In the genomic region with DNA sequence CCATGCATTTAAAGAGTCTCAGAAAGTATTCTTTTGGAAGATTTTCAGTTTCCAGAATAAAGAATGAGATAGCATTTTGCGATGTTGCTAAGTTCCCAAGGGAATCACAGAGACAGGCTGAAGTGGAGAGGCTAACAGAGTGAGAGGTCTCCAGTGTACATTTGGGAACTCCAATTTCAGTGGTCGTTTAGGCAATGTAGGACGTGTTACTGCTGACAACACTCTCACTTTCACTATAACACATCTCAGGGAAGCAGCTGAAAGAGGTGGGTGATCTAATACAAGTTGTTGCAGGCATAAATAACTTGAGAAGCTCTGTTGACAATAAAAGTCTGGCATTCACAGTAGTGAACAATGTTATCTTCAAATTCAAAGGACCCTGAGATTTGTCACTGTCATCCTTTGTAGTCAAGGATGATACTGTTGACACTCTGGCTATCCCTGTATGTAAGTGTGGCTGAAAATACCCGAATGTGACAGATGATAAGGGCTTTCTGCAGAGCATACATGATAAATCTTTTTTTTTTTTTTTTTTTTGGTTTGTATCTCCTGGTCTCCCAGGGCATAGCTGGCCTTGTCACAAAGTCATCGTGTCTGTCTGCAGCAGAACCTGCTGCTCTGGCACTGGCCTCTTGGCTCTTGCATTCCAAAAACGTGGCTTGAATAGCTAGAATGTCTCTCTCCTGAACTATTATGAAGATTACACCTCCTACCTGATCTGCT, we compare ENCODE assay signal across 1 cellular context.
TF ChIP-seq lines count a peak whose summit lies in the region.

No MANE protein-coding gene starts in this region.

TF ChIP-seq in K562, 482 proteins besides CTCF, POLR2A, EP300 and RAD21 (continued from another document and continues in another):
- TF ChIP-seq, protein P1, sequence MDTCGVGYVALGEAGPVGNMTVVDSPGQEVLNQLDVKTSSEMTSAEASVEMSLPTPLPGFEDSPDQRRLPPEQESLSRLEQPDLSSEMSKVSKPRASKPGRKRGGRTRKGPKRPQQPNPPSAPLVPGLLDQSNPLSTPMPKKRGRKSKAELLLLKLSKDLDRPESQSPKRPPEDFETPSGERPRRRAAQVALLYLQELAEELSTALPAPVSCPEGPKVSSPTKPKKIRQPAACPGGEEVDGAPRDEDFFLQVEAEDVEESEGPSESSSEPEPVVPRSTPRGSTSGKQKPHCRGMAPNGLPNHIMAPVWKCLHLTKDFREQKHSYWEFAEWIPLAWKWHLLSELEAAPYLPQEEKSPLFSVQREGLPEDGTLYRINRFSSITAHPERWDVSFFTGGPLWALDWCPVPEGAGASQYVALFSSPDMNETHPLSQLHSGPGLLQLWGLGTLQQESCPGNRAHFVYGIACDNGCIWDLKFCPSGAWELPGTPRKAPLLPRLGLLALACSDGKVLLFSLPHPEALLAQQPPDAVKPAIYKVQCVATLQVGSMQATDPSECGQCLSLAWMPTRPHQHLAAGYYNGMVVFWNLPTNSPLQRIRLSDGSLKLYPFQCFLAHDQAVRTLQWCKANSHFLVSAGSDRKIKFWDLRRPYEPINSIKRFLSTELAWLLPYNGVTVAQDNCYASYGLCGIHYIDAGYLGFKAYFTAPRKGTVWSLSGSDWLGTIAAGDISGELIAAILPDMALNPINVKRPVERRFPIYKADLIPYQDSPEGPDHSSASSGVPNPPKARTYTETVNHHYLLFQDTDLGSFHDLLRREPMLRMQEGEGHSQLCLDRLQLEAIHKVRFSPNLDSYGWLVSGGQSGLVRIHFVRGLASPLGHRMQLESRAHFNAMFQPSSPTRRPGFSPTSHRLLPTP (IDR thresholded peaks at IDR 0.05; ENCODE audit: borderline replicate concordance, extremely low read depth, insufficient read length), result no peak
- TF ChIP-seq NR2F6 (CRISPR knock-in tag; IDR thresholded peaks at IDR 0.05), result no peak
- TF ChIP-seq BCL6 (CRISPR knock-in tag; IDR thresholded peaks at IDR 0.05), result no peak
- TF ChIP-seq ZBTB17 (CRISPR knock-in tag; IDR thresholded peaks at IDR 0.05), result no peak
- no peak for TF ChIP-seq MEF2D (tag; conservative IDR thresholded peaks at IDR 0.05; ENCODE audit: low read depth)
- TF ChIP-seq HNRNPLL (IDR thresholded peaks at IDR 0.05; ENCODE audit: low read depth, low read length, poor library complexity, severe bottlenecking), result no peak
- no peak for TF ChIP-seq SMC3 (conservative IDR thresholded peaks at IDR 0.05; ENCODE audit: insufficient read depth, low read depth, low read length)
- peak; percentile 55; the same call in 1 of the 2 replicates for TF ChIP-seq NCOR1 (IDR thresholded peaks at IDR 0.05)
- TF ChIP-seq ZNF184 (CRISPR knock-in tag; IDR thresholded peaks at IDR 0.05), result no peak
- TF ChIP-seq RB1 (IDR thresholded peaks at IDR 0.05; ENCODE audit: low read depth), result no peak
- 0 out of 2 replicates have a peak, but pooled peaks have one; percentile 11 for TF ChIP-seq MAFG (tag; conservative IDR thresholded peaks at IDR 0.05)
- TF ChIP-seq ZNF830 (CRISPR knock-in tag; IDR thresholded peaks at IDR 0.05), result no peak
- TF ChIP-seq MEIS2 (IDR thresholded peaks at IDR 0.05; ENCODE audit: partially characterized antibody), result peak; percentile 91
- TF ChIP-seq, protein P2, sequence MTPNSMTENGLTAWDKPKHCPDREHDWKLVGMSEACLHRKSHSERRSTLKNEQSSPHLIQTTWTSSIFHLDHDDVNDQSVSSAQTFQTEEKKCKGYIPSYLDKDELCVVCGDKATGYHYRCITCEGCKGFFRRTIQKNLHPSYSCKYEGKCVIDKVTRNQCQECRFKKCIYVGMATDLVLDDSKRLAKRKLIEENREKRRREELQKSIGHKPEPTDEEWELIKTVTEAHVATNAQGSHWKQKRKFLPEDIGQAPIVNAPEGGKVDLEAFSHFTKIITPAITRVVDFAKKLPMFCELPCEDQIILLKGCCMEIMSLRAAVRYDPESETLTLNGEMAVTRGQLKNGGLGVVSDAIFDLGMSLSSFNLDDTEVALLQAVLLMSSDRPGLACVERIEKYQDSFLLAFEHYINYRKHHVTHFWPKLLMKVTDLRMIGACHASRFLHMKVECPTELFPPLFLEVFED (CRISPR knock-in tag; conservative IDR thresholded peaks at IDR 0.05), result no peak
- no peak for TF ChIP-seq NELFE (IDR thresholded peaks at IDR 0.05; ENCODE audit: insufficient read depth, insufficient read length)
- no peak for TF ChIP-seq THRAP3 (IDR thresholded peaks at IDR 0.05; ENCODE audit: borderline replicate concordance)
- TF ChIP-seq, protein P3, sequence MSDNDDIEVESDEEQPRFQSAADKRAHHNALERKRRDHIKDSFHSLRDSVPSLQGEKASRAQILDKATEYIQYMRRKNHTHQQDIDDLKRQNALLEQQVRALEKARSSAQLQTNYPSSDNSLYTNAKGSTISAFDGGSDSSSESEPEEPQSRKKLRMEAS (CRISPR knock-in tag; IDR thresholded peaks at IDR 0.05), result no peak
- TF ChIP-seq BDP1 (IDR thresholded peaks at IDR 0.05; ENCODE audit: insufficient read depth, insufficient read length), result no peak
- TF ChIP-seq ZNF699 (CRISPR knock-in tag; IDR thresholded peaks at IDR 0.05; ENCODE audit: insufficient replicate concordance), result no peak
- no peak for TF ChIP-seq CHCHD3 (CRISPR knock-in tag; IDR thresholded peaks at IDR 0.05)
- TF ChIP-seq TCF3 (CRISPR knock-in tag; IDR thresholded peaks at IDR 0.05), result no peak; the same call in 1 of the 2 replicates
- no peak for TF ChIP-seq SMAD4 (CRISPR knock-in tag; conservative IDR thresholded peaks at IDR 0.05)
- TF ChIP-seq ZNF41 (CRISPR knock-in tag; conservative IDR thresholded peaks at IDR 0.05), result no peak
- peak in 1 of 2 experiments; percentile 57; a peak in 2 of 4 replicates for TF ChIP-seq RCOR1 (IDR thresholded peaks at IDR 0.05; ENCODE audit: borderline replicate concordance in 1 of 2, low read depth in 2 of 2, low read length in 2 of 2)
- 0 out of 2 replicates have a peak, but pooled peaks have one; percentile 25 for TF ChIP-seq HDAC2 (IDR thresholded peaks at IDR 0.05)
- no peak for TF ChIP-seq ZKSCAN8 (CRISPR knock-in tag; IDR thresholded peaks at IDR 0.05)
- 0 out of 2 replicates have a peak, but pooled peaks have one; percentile 30 for TF ChIP-seq ZEB2 (IDR thresholded peaks at IDR 0.05)
- peak; percentile 75 to 85 for TF ChIP-seq KDM1A (IDR thresholded peaks at IDR 0.05)
- peak; percentile 63 for TF ChIP-seq ARID1B (IDR thresholded peaks at IDR 0.05)
- no peak for TF ChIP-seq ZNF134 (CRISPR knock-in tag; conservative IDR thresholded peaks at IDR 0.05)
- TF ChIP-seq, protein P4, sequence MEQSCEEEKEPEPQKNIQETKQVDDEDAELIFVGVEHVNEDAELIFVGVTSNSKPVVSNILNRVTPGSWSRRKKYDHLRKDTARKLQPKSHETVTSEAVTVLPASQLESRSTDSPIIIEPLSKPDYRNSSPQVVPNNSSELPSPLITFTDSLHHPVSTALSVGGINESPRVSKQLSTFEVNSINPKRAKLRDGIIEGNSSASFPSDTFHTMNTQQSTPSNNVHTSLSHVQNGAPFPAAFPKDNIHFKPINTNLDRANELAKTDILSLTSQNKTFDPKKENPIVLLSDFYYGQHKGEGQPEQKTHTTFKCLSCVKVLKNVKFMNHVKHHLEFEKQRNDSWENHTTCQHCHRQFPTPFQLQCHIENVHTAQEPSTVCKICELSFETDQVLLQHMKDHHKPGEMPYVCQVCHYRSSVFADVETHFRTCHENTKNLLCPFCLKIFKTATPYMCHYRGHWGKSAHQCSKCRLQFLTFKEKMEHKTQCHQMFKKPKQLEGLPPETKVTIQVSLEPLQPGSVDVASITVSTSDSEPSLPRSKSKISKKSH (CRISPR knock-in tag; IDR thresholded peaks at IDR 0.05), result no peak
- TF ChIP-seq POLR2AphosphoS2 (IDR thresholded peaks at IDR 0.05; ENCODE audit: low read length), result no peak
- no peak for TF ChIP-seq ZKSCAN1 (IDR thresholded peaks at IDR 0.05; ENCODE audit: low read depth, low read length)
- TF ChIP-seq JUND (IDR thresholded peaks at IDR 0.05; ENCODE audit: borderline replicate concordance, low read depth, low read length), result no peak
- 0 out of 3 replicates have a peak, but pooled peaks have one; percentile 6 for TF ChIP-seq JUND (tag; IDR thresholded peaks at IDR 0.05; ENCODE audit: borderline replicate concordance, low read depth, low read length)
- TF ChIP-seq TAL1 (IDR thresholded peaks at IDR 0.05), result peak; percentile 51
- no peak for TF ChIP-seq POLR2H (tag; IDR thresholded peaks at IDR 0.05; ENCODE audit: low read depth)
- TF ChIP-seq DNMT1 (IDR thresholded peaks at IDR 0.05), result no peak
- no peak for TF ChIP-seq ARNT (IDR thresholded peaks at IDR 0.05)
- TF ChIP-seq HDAC8 (tag; IDR thresholded peaks at IDR 0.05), result no peak
- no peak for TF ChIP-seq ZNF23 (CRISPR knock-in tag; IDR thresholded peaks at IDR 0.05)
- peak; percentile 47 for TF ChIP-seq CBFA2T2 (conservative IDR thresholded peaks at IDR 0.05)
- no peak for TF ChIP-seq ZNF316 (IDR thresholded peaks at IDR 0.05)
- TF ChIP-seq MYC (IDR thresholded peaks at IDR 0.05; ENCODE audit: low read depth, low read length), result no peak
- no peak for TF ChIP-seq MYC (CRISPR knock-in tag; IDR thresholded peaks at IDR 0.05; ENCODE audit: borderline replicate concordance, low read depth)
- TF ChIP-seq POLR2G (IDR thresholded peaks at IDR 0.05; ENCODE audit: low read depth, low read length), result no peak
- TF ChIP-seq, protein P5, sequence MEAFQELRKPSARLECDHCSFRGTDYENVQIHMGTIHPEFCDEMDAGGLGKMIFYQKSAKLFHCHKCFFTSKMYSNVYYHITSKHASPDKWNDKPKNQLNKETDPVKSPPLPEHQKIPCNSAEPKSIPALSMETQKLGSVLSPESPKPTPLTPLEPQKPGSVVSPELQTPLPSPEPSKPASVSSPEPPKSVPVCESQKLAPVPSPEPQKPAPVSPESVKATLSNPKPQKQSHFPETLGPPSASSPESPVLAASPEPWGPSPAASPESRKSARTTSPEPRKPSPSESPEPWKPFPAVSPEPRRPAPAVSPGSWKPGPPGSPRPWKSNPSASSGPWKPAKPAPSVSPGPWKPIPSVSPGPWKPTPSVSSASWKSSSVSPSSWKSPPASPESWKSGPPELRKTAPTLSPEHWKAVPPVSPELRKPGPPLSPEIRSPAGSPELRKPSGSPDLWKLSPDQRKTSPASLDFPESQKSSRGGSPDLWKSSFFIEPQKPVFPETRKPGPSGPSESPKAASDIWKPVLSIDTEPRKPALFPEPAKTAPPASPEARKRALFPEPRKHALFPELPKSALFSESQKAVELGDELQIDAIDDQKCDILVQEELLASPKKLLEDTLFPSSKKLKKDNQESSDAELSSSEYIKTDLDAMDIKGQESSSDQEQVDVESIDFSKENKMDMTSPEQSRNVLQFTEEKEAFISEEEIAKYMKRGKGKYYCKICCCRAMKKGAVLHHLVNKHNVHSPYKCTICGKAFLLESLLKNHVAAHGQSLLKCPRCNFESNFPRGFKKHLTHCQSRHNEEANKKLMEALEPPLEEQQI (IDR thresholded peaks at IDR 0.05), result no peak
- no peak for TF ChIP-seq RBM25 (IDR thresholded peaks at IDR 0.05; ENCODE audit: low read depth, low read length, severe bottlenecking)
- no peak for TF ChIP-seq ZNF586 (CRISPR knock-in tag; conservative IDR thresholded peaks at IDR 0.05)
- TF ChIP-seq MXI1 (IDR thresholded peaks at IDR 0.05; ENCODE audit: low read depth, low read length), result no peak
- peak; percentile 66; the same call in 1 of the 2 replicates for TF ChIP-seq ZNF384 (IDR thresholded peaks at IDR 0.05; ENCODE audit: low read depth, low read length)
- TF ChIP-seq, protein P6, sequence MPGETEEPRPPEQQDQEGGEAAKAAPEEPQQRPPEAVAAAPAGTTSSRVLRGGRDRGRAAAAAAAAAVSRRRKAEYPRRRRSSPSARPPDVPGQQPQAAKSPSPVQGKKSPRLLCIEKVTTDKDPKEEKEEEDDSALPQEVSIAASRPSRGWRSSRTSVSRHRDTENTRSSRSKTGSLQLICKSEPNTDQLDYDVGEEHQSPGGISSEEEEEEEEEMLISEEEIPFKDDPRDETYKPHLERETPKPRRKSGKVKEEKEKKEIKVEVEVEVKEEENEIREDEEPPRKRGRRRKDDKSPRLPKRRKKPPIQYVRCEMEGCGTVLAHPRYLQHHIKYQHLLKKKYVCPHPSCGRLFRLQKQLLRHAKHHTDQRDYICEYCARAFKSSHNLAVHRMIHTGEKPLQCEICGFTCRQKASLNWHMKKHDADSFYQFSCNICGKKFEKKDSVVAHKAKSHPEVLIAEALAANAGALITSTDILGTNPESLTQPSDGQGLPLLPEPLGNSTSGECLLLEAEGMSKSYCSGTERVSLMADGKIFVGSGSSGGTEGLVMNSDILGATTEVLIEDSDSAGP (CRISPR knock-in tag; IDR thresholded peaks at IDR 0.05), result no peak
- TF ChIP-seq, protein P7, sequence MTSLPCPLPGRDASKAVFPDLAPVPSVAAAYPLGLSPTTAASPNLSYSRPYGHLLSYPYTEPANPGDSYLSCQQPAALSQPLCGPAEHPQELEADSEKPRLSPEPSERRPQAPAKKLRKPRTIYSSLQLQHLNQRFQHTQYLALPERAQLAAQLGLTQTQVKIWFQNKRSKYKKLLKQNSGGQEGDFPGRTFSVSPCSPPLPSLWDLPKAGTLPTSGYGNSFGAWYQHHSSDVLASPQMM (CRISPR knock-in tag; IDR thresholded peaks at IDR 0.05), result no peak
- TF ChIP-seq LEF1 (IDR thresholded peaks at IDR 0.05), result peak; percentile 28; the same call in 1 of the 2 replicates
- TF ChIP-seq E2F3 (CRISPR knock-in tag; IDR thresholded peaks at IDR 0.05), result no peak
- TF ChIP-seq KAT7 (CRISPR knock-in tag; IDR thresholded peaks at IDR 0.05; ENCODE audit: borderline replicate concordance), result no peak
- TF ChIP-seq, protein P8, sequence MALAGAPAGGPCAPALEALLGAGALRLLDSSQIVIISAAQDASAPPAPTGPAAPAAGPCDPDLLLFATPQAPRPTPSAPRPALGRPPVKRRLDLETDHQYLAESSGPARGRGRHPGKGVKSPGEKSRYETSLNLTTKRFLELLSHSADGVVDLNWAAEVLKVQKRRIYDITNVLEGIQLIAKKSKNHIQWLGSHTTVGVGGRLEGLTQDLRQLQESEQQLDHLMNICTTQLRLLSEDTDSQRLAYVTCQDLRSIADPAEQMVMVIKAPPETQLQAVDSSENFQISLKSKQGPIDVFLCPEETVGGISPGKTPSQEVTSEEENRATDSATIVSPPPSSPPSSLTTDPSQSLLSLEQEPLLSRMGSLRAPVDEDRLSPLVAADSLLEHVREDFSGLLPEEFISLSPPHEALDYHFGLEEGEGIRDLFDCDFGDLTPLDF (CRISPR knock-in tag; IDR thresholded peaks at IDR 0.05), result no peak
- TF ChIP-seq, protein P9, sequence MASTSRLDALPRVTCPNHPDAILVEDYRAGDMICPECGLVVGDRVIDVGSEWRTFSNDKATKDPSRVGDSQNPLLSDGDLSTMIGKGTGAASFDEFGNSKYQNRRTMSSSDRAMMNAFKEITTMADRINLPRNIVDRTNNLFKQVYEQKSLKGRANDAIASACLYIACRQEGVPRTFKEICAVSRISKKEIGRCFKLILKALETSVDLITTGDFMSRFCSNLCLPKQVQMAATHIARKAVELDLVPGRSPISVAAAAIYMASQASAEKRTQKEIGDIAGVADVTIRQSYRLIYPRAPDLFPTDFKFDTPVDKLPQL (IDR thresholded peaks at IDR 0.05; ENCODE audit: extremely low read depth, insufficient read length), result no peak
- TF ChIP-seq GTF2F1 (IDR thresholded peaks at IDR 0.05; ENCODE audit: low read depth, low read length), result no peak
